Comparison of ENCODE assay signal across 8 cellular contexts in the genomic region with DNA sequence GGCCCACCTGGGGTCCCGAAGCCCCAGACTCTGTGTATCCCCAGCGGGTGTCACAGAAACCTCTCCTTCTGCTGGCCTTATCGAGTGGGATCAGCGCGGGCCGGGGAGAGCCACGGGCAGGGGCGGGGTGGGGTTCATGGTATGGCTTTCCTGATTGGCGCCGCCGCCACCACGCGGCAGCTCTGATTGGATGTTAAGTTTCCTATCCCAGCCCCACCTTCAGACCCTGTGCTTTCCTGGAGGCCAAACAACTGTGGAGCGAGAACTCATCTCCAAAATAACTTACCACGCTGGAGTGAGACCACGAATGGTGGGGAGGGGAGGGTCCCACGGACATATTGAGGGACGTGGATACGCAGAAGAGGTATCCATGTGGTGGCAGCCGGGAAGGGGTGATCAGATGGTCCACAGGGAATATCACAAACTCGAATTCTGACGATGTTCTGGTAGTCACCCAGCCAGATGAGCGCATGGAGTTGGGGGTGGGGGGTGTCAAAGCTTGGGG. TPM values are rescaled to one million over a fixed set of nuclear protein-coding genes. Genes with fewer than 3 reads are reported as not detected.
DNase-seq lines count a peak whose midpoint lies in the region; ATAC-seq, FAIRE-seq and TF ChIP-seq lines count a peak whose summit lies in the region.

No MANE protein-coding gene starts in this region.

- 9% methylated on average over 9 of the region's 23 CpGs for WGBS in A549 (ENCODE audit: missing lambda C conversion rate)

- H3K4me3 Mint-ChIP-seq in activated naive CD4-positive, alpha-beta T cell treated with anti-CD3 and anti-CD28 coated beads, Interleukin-2, amount 50 U/mL, for 24 hours = peak overlapping the region; percentile 84

- peak; percentile 62 to 76; a peak in 5 of 6 replicates for ATAC-seq in A549
- peak; percentile 7 for ATAC-seq in stimulated activated naive CD8-positive, alpha-beta T cell treated with anti-CD3 and anti-CD28 coated beads, Interleukin-15, Interleukin-2, amounts not matched to agents 100 U/mL and 50 U/mL, for 24 hours

- H3K9me3 ChIP-seq in A549 = no peaks in the 10 kb centered on the region

- peaks cover 5% of the 10 kb centered on the region for H3K36me3 Mint-ChIP-seq in activated naive CD4-positive, alpha-beta T cell treated with anti-CD3 and anti-CD28 coated beads, Interleukin-2, amount 50 U/mL, for 24 hours

- POLR2A ChIA-PET in A549 (lab: Yijun Ruan, JAX) = interaction anchor here (0.5 to 2.0 kb wide), 4 partner anchors 18 to 92 kb away, joined by 6 to 10 read pairs (median 7); a partner anchor contains a TSS

- H3K4me1 Mint-ChIP-seq in activated naive CD4-positive, alpha-beta T cell treated with anti-CD3 and anti-CD28 coated beads, Interleukin-2, amount 50 U/mL, for 24 hours = peaks cover 55% of the 10 kb centered on the region

- H3K27ac Mint-ChIP-seq in activated naive CD4-positive, alpha-beta T cell treated with anti-CD3 and anti-CD28 coated beads, Interleukin-2, amount 50 U/mL, for 24 hours = peak overlapping the region; percentile 55

- H3K4me3 ChIP-seq in A549 = peak overlapping the region; percentile 52
- H3K4me3 ChIP-seq in GM08714 (ENCODE audit: low read length) = peak overlapping the region; percentile 38; the same call in 1 of the 2 replicates

- peaks cover 26% of the 10 kb centered on the region for H3K27me3 Mint-ChIP-seq in activated naive CD4-positive, alpha-beta T cell treated with anti-CD3 and anti-CD28 coated beads, Interleukin-2, amount 50 U/mL, for 24 hours

- CTCF ChIA-PET in A549 (lab: Yijun Ruan, JAX) = interaction anchor here (0.6 to 1.4 kb wide), 8 partner anchors 17 to 127 kb away, joined by 3 to 7 read pairs (median 3); a partner anchor contains a TSS

- H3K4me2 ChIP-seq in A549 = peak overlapping the region; percentile 97

- no peak for FAIRE-seq in A549 (lab: Jason Lieb, UNC)

- DNase-seq in A549 (ENCODE audit: low read depth in 1 of 2, low spot score in 1 of 2) (peak; percentile 75 to 85), NCI-H69 (lab: John Stamatoyannopoulos, UW) (peak; percentile 79), islet precursor cell (peak; percentile 79), NOMO-1 (lab: John Stamatoyannopoulos, UW; ENCODE audit: unreplicated experiment in 2 of 2) (no peak), NCI-H1436 (lab: John Stamatoyannopoulos, UW) (no peak)
- peak; percentile 64 for DNase-seq in stimulated activated naive CD8-positive, alpha-beta T cell treated with anti-CD3 and anti-CD28 coated beads, Interleukin-15, Interleukin-2, amounts not matched to agents 100 U/mL and 50 U/mL, for 24 hours

- TF ChIP-seq RAD21 in A549 (conservative IDR thresholded peaks at IDR 0.05 in 1 of 2, IDR thresholded peaks at IDR 0.05 in 1 of 2) = no peak

- TF ChIP-seq CTCF in A549 (IDR thresholded peaks at IDR 0.05) = no peak

- H3K9me3 Mint-ChIP-seq in activated naive CD4-positive, alpha-beta T cell treated with anti-CD3 and anti-CD28 coated beads, Interleukin-2, amount 50 U/mL, for 24 hours = no peaks in the 10 kb centered on the region

- no peak for TF ChIP-seq POLR2A in A549 (IDR thresholded peaks at IDR 0.05; ENCODE audit: low read length)

- peaks cover 16% of the 10 kb centered on the region for H3K4me1 ChIP-seq in A549

- peak overlapping the region; percentile 48 to 81 for H3K27ac ChIP-seq in A549

- no peak for TF ChIP-seq EP300 in A549 (IDR thresholded peaks at IDR 0.05)

TF ChIP-seq in A549, 52 proteins besides CTCF, POLR2A, EP300 and RAD21 (continues in another document):
- TF ChIP-seq PHF8 (IDR thresholded peaks at IDR 0.05; ENCODE audit: borderline replicate concordance, low read depth) (no peak), ZFP36 (IDR thresholded peaks at IDR 0.05; ENCODE audit: borderline replicate concordance, partially characterized antibody) (no peak), HEYL (CRISPR knock-in tag; IDR thresholded peaks at IDR 0.05) (no peak), EHMT2 (IDR thresholded peaks at IDR 0.05; ENCODE audit: low read depth) (no peak)
- TF ChIP-seq, protein P1, sequence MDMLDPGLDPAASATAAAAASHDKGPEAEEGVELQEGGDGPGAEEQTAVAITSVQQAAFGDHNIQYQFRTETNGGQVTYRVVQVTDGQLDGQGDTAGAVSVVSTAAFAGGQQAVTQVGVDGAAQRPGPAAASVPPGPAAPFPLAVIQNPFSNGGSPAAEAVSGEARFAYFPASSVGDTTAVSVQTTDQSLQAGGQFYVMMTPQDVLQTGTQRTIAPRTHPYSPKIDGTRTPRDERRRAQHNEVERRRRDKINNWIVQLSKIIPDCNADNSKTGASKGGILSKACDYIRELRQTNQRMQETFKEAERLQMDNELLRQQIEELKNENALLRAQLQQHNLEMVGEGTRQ (IDR thresholded peaks at IDR 0.05) = no peak
- TF ChIP-seq, protein P2, sequence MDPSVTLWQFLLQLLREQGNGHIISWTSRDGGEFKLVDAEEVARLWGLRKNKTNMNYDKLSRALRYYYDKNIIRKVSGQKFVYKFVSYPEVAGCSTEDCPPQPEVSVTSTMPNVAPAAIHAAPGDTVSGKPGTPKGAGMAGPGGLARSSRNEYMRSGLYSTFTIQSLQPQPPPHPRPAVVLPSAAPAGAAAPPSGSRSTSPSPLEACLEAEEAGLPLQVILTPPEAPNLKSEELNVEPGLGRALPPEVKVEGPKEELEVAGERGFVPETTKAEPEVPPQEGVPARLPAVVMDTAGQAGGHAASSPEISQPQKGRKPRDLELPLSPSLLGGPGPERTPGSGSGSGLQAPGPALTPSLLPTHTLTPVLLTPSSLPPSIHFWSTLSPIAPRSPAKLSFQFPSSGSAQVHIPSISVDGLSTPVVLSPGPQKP (IDR thresholded peaks at IDR 0.05; ENCODE audit: low read depth, low read length) = no peak
- TF ChIP-seq, protein P3, sequence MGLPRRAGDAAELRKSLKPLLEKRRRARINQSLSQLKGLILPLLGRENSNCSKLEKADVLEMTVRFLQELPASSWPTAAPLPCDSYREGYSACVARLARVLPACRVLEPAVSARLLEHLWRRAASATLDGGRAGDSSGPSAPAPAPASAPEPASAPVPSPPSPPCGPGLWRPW (IDR thresholded peaks at IDR 0.05) = no peak
- TF ChIP-seq, protein P4, sequence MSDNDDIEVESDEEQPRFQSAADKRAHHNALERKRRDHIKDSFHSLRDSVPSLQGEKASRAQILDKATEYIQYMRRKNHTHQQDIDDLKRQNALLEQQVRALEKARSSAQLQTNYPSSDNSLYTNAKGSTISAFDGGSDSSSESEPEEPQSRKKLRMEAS (IDR thresholded peaks at IDR 0.05) = no peak
- TF ChIP-seq, protein P5, sequence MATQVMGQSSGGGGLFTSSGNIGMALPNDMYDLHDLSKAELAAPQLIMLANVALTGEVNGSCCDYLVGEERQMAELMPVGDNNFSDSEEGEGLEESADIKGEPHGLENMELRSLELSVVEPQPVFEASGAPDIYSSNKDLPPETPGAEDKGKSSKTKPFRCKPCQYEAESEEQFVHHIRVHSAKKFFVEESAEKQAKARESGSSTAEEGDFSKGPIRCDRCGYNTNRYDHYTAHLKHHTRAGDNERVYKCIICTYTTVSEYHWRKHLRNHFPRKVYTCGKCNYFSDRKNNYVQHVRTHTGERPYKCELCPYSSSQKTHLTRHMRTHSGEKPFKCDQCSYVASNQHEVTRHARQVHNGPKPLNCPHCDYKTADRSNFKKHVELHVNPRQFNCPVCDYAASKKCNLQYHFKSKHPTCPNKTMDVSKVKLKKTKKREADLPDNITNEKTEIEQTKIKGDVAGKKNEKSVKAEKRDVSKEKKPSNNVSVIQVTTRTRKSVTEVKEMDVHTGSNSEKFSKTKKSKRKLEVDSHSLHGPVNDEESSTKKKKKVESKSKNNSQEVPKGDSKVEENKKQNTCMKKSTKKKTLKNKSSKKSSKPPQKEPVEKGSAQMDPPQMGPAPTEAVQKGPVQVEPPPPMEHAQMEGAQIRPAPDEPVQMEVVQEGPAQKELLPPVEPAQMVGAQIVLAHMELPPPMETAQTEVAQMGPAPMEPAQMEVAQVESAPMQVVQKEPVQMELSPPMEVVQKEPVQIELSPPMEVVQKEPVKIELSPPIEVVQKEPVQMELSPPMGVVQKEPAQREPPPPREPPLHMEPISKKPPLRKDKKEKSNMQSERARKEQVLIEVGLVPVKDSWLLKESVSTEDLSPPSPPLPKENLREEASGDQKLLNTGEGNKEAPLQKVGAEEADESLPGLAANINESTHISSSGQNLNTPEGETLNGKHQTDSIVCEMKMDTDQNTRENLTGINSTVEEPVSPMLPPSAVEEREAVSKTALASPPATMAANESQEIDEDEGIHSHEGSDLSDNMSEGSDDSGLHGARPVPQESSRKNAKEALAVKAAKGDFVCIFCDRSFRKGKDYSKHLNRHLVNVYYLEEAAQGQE (IDR thresholded peaks at IDR 0.05) = no peak

RNA-seq across cellular contexts. Expression of a gene that starts 1.0 kb away (rescaled TPM):
- 0.35 and 0.58 TPM in 2 replicates for polyA plus RNA-seq in A549 (2011; rRNA removed)
- polyA plus RNA-seq in A549 (2012; cell fraction: cytosol; rRNA removed) = 1.0 and 1.6 TPM in 2 replicates
- 12.9 and 18.2 TPM in 2 replicates for polyA plus RNA-seq in A549 (2012; cell fraction: nucleus; rRNA removed)
- polyA plus RNA-seq in A549 (2017; fragmentation: RNase III; extraction: RNeasy Plus Mini Kit Qiagen cat#74134 plus additional on column Dnase treatment) = 0.77 to 1.5 TPM (median 0.81 TPM) in 3 replicates
- 0.34 TPM in 1 of 2 replicates, not detected in the other for polyA minus RNA-seq in A549 (2011; rRNA and poly(A)+ RNA removed)

RNA-seq across cellular contexts. Expression of a gene that starts 2.0 kb away (rescaled TPM):
- not detected in 2 replicates for polyA plus RNA-seq in A549 (2011; rRNA removed)
- polyA plus RNA-seq in A549 (2012; cell fraction: cytosol; rRNA removed) = not detected in 2 replicates
- polyA plus RNA-seq in A549 (2012; cell fraction: nucleus; rRNA removed) = 0.04 TPM in 1 of 2 replicates, not detected in the other
- polyA plus RNA-seq in A549 (2017; fragmentation: RNase III; extraction: RNeasy Plus Mini Kit Qiagen cat#74134 plus additional on column Dnase treatment) = not detected in 3 replicates
- not detected in 2 replicates for polyA minus RNA-seq in A549 (2011; rRNA and poly(A)+ RNA removed)

RNA-seq across cellular contexts. Expression of a gene that starts 17.8 kb away (rescaled TPM):
- polyA plus RNA-seq in A549 (2011; rRNA removed) (1.4 and 3.5 TPM in 2 replicates), A549 (2017; fragmentation: RNase III; extraction: RNeasy Plus Mini Kit Qiagen cat#74134 plus additional on column Dnase treatment) (1.2 to 2.6 TPM (median 1.5 TPM) in 3 replicates)
- 0.40 and 0.66 TPM in 2 replicates for polyA plus RNA-seq in A549 (2012; cell fraction: cytosol; rRNA removed)
- polyA plus RNA-seq in A549 (2012; cell fraction: nucleus; rRNA removed) = 1.3 TPM in 2 replicates
- 2.1 and 4.4 TPM in 2 replicates for polyA minus RNA-seq in A549 (2011; rRNA and poly(A)+ RNA removed)

RNA-seq across cellular contexts. Expression of a gene that starts 20.9 kb away (rescaled TPM):
- polyA plus RNA-seq in A549 (2011; rRNA removed) = 0.84 and 1.2 TPM in 2 replicates
- 2.5 and 3.0 TPM in 2 replicates for polyA plus RNA-seq in A549 (2012; cell fraction: cytosol; rRNA removed)
- 10.1 and 10.7 TPM in 2 replicates for polyA plus RNA-seq in A549 (2012; cell fraction: nucleus; rRNA removed)
- polyA plus RNA-seq in A549 (2017; fragmentation: RNase III; extraction: RNeasy Plus Mini Kit Qiagen cat#74134 plus additional on column Dnase treatment) = 1.7 to 2.1 TPM (median 1.9 TPM) in 3 replicates
- polyA minus RNA-seq in A549 (2011; rRNA and poly(A)+ RNA removed) = 0.12 TPM in 1 of 2 replicates, not detected in the other

RNA-seq across cellular contexts. Expression of a gene that starts 27.1 kb away (rescaled TPM):
- polyA plus RNA-seq in A549 (2011; rRNA removed) = 9.9 and 13.1 TPM in 2 replicates
- polyA plus RNA-seq in A549 (2012; cell fraction: cytosol; rRNA removed) = 39.0 and 41.2 TPM in 2 replicates
- polyA plus RNA-seq in A549 (2012; cell fraction: nucleus; rRNA removed) = 45.5 and 49.8 TPM in 2 replicates
- polyA plus RNA-seq in A549 (2017; fragmentation: RNase III; extraction: RNeasy Plus Mini Kit Qiagen cat#74134 plus additional on column Dnase treatment) = 22.2 to 25.8 TPM (median 23.5 TPM) in 3 replicates
- polyA minus RNA-seq in A549 (2011; rRNA and poly(A)+ RNA removed) = 13.2 and 14.1 TPM in 2 replicates

Comparison
In these comparisons a context has a peak if more than half of its experiments do, and no peak if none do; other contexts are left out.
1. DNase-seq: peak in A549 (2 of 2), NCI-H69 (single experiment), islet precursor cell (single experiment) and stimulated activated naive CD8-positive, alpha-beta T cell treated with anti-CD3 and anti-CD28 coated beads, Interleukin-15, Interleukin-2, amounts not matched to agents 100 U/mL and 50 U/mL, for 24 hours (single experiment); none in NOMO-1 (0 of 2) and NCI-H1436 (single experiment).